22 cellular contexts compared by ENCODE assay signal in genomic region chr4:154597798-154598774, GRCh38. TPM values are rescaled to one million over a fixed set of nuclear protein-coding genes. Genes with fewer than 3 reads are reported as not detected.
DNase-seq lines count a peak whose midpoint lies in the region; ATAC-seq and TF ChIP-seq lines count a peak whose summit lies in the region.
"Had no signal": no experiment of that assay in that cellular context is flagged by ENCODE, and none has a peak within 500 bp of the region (broad histone marks: within the 10 kb centered on the region; RNA-seq: fewer than 3 reads in every experiment).

No MANE protein-coding gene starts in this region.

- H3K4me3 ChIP-seq in hepatocyte (no peak overlapping the region), liver (ENCODE audit: low read depth in 1 of 3, low read length in 3 of 3) (peak overlapping the region; percentile 17 to 38 (median 18)), osteoblast (ENCODE audit: insufficient read depth, low read length) (no peak overlapping the region)
- H3K4me3 ChIP-seq: GM12878, GM23248 had no signal

- WGBS in hepatocyte (ENCODE audit: low lambda C conversion rate, missing lambda C conversion rate): 74% methylated on average over 7 of the region's 7 CpGs
- WGBS in liver: 31% methylated on average over 7 of the region's 7 CpGs

- peak overlapping the region in 1 of 2 donors; percentile 37 for H3K9ac ChIP-seq in liver (ENCODE audit: low read depth in 1 of 2, low read length in 2 of 2)
- H3K9ac ChIP-seq: GM23248 had no signal

- H3K4me1 ChIP-seq in hepatocyte (ENCODE audit: insufficient read depth): peaks cover 21% of the 10 kb centered on the region
- peaks cover 1 to 53% (median 40%) of the 10 kb centered on the region in 4 donors for H3K4me1 ChIP-seq in liver (ENCODE audit: control insufficient read depth in 4 of 4, insufficient read depth in 4 of 4, low read length in 3 of 4)
- no peaks in the 10 kb centered on the region for H3K4me1 ChIP-seq in osteoblast (ENCODE audit: insufficient read depth, low read length)

- H3K79me2 ChIP-seq in hepatocyte (no peaks in the 10 kb centered on the region), osteoblast (ENCODE audit: insufficient read depth, low read length) (no peaks in the 10 kb centered on the region)

- TF ChIP-seq CTCF in hepatocyte (IDR thresholded peaks at IDR 0.05; ENCODE audit: poor library complexity) (no peak), liver (IDR thresholded peaks at IDR 0.05; ENCODE audit: low read depth, low read length, missing input control) (no peak), osteoblast (IDR thresholded peaks at IDR 0.05; ENCODE audit: extremely low read depth, low read depth, low read length) (no peak)

- no peaks in the 10 kb centered on the region for H3K36me3 Mint-ChIP-seq in activated naive CD4-positive, alpha-beta T cell treated with anti-CD3 and anti-CD28 coated beads, Interleukin-2, amount 10 ng/mL, durations not matched to agents 7 days and 5 days
- H3K36me3 Mint-ChIP-seq: CD4-positive, CD25-positive, alpha-beta regulatory T cell; CD8-positive, alpha-beta T cell had no signal

- H3K4me3 Mint-ChIP-seq in activated naive CD4-positive, alpha-beta T cell treated with anti-CD3 and anti-CD28 coated beads, Interleukin-2, amount 10 ng/mL, durations not matched to agents 7 days and 5 days: no peak overlapping the region
- H3K4me3 Mint-ChIP-seq: CD4-positive, CD25-positive, alpha-beta regulatory T cell; CD8-positive, alpha-beta T cell; H9 had no signal

- peak overlapping the region; percentile 45 for H3K4me2 ChIP-seq in hepatocyte
- H3K4me2 ChIP-seq in osteoblast (ENCODE audit: insufficient read depth, low read length): no peak overlapping the region

- no peak overlapping the region for H3K27ac ChIP-seq in hepatocyte
- peak overlapping the region; percentile 68 to 73 for H3K27ac ChIP-seq in liver (ENCODE audit: low read depth in 1 of 2, low read length in 2 of 2)
- no peak overlapping the region for H3K27ac ChIP-seq in osteoblast (ENCODE audit: low read depth, low read length)
- H3K27ac ChIP-seq: 22Rv1, GM23248 had no signal

- H4K20me1 ChIP-seq in hepatocyte (ENCODE audit: insufficient read depth, poor library complexity, severe bottlenecking) (no peaks in the 10 kb centered on the region), osteoblast (ENCODE audit: insufficient read depth, low read length) (no peaks in the 10 kb centered on the region)

- H3K27me3 ChIP-seq in hepatocyte (no peaks in the 10 kb centered on the region), liver (ENCODE audit: control insufficient read depth in 4 of 4, insufficient read depth in 4 of 4, low read length in 3 of 4) (no peaks in the 10 kb centered on the region), osteoblast (ENCODE audit: insufficient read depth, low read length) (no peaks in the 10 kb centered on the region)

- no peaks in the 10 kb centered on the region for H3K9me2 ChIP-seq in hepatocyte (replicated peaks; ENCODE audit: insufficient read depth)

- H3K9me3 ChIP-seq in hepatocyte (ENCODE audit: low read depth) (no peaks in the 10 kb centered on the region), liver (ENCODE audit: control insufficient read depth in 4 of 4, low read length in 3 of 4) (no peaks in the 10 kb centered on the region), osteoblast (ENCODE audit: low read depth, low read length) (no peaks in the 10 kb centered on the region)

- H2AFZ ChIP-seq in hepatocyte (no peak overlapping the region), osteoblast (ENCODE audit: low read length) (no peak overlapping the region)
- H2AFZ ChIP-seq: GM23248 had no signal

- CTCF ChIA-PET in activated naive CD4-positive, alpha-beta T cell treated with anti-CD3 and anti-CD28 coated beads, Interleukin-2, amount 10 ng/mL, durations not matched to agents 7 days and 5 days (lab: Charles Lee): no interaction called here

- no peak for DNase-seq in activated naive CD4-positive, alpha-beta T cell treated with anti-CD3 and anti-CD28 coated beads, Interleukin-2, amount 10 ng/mL, durations not matched to agents 7 days and 5 days
- DNase-seq in activated naive CD4-positive, alpha-beta T cell treated with anti-CD3 and anti-CD28 coated beads, Interleukin-2, amount 50 U/mL, for 16 hours: no peak
- DNase-seq in hepatocyte (ENCODE audit: low spot score) (no peak), osteoblast (ENCODE audit: insufficient read length, low spot score, missing footprints) (peak; percentile 21), CD1c-positive myeloid dendritic cell (ENCODE audit: extremely low spot score) (no peak), NCI-H2107 (lab: John Stamatoyannopoulos, UW) (no peak)
- DNase-seq: C1 segment of cervical spinal cord; CD4-positive, CD25-positive, alpha-beta regulatory T cell; CD8-positive, alpha-beta T cell; DMS 273 treated with DMSO at 0.1 percent for 48 hours; DMS79; EL; GDM1; GM23248; H9 had no signal

- H3K36me3 ChIP-seq in hepatocyte (replicated peaks; ENCODE audit: insufficient read depth, low read depth): no peaks in the 10 kb centered on the region
- no peaks in the 10 kb centered on the region for H3K36me3 ChIP-seq in liver (ENCODE audit: control insufficient read depth in 4 of 4, insufficient read depth in 3 of 4, low read depth in 1 of 4, low read length in 3 of 4)
- H3K36me3 ChIP-seq in osteoblast (ENCODE audit: insufficient read depth, low read length): no peaks in the 10 kb centered on the region

- H3K27me3 Mint-ChIP-seq in activated naive CD4-positive, alpha-beta T cell treated with anti-CD3 and anti-CD28 coated beads, Interleukin-2, amount 10 ng/mL, durations not matched to agents 7 days and 5 days: peaks cover 9% of the 10 kb centered on the region

- peak overlapping the region; percentile 49 for H3K27ac Mint-ChIP-seq in activated naive CD4-positive, alpha-beta T cell treated with anti-CD3 and anti-CD28 coated beads, Interleukin-2, amount 10 ng/mL, durations not matched to agents 7 days and 5 days
- H3K27ac Mint-ChIP-seq: CD4-positive, CD25-positive, alpha-beta regulatory T cell; CD8-positive, alpha-beta T cell; H9 had no signal

- H3K9me3 Mint-ChIP-seq in activated naive CD4-positive, alpha-beta T cell treated with anti-CD3 and anti-CD28 coated beads, Interleukin-2, amount 10 ng/mL, durations not matched to agents 7 days and 5 days: no peaks in the 10 kb centered on the region
- H3K9me3 Mint-ChIP-seq: CD8-positive, alpha-beta T cell; H9 had no signal

- peak; percentile 27 to 32 for TF ChIP-seq RAD21 in liver (IDR thresholded peaks at IDR 0.05)

- no peak for ATAC-seq in GM19397 (IDR thresholded peaks at IDR 0.05; ENCODE audit: unreplicated experiment)
- ATAC-seq: CD8-positive, alpha-beta T cell; GM12878; HCT116 had no signal

- H3K4me1 Mint-ChIP-seq in activated naive CD4-positive, alpha-beta T cell treated with anti-CD3 and anti-CD28 coated beads, Interleukin-2, amount 10 ng/mL, durations not matched to agents 7 days and 5 days: no peaks in the 10 kb centered on the region
- H3K4me1 Mint-ChIP-seq: CD4-positive, CD25-positive, alpha-beta regulatory T cell; H9 had no signal

TF ChIP-seq in liver, 16 proteins besides CTCF, POLR2A, EP300 and RAD21 (continues in another document):
- peak; percentile 50 for TF ChIP-seq FOXA1 (IDR thresholded peaks at IDR 0.05)
- peak in 1 of 2 donors; percentile 24 for TF ChIP-seq EGR1 (IDR thresholded peaks at IDR 0.05; ENCODE audit: low read depth in 2 of 2)
- peak; percentile 61 for TF ChIP-seq YY1 (IDR thresholded peaks at IDR 0.05)
- peak; percentile 56 for TF ChIP-seq MAX (IDR thresholded peaks at IDR 0.05)
- TF ChIP-seq TAF1 (conservative IDR thresholded peaks at IDR 0.05): no peak
- TF ChIP-seq HNF4G (IDR thresholded peaks at IDR 0.05): peak; percentile 80
- peak; percentile 24 for TF ChIP-seq NR2F2 (IDR thresholded peaks at IDR 0.05)
- no peak for TF ChIP-seq REST (IDR thresholded peaks at IDR 0.05)

RNA-seq across cellular contexts. Expression of gene FGA, which starts 7.5 kb away (rescaled TPM):
- total RNA-seq in hepatocyte (1,189 and 1,239 TPM in 2 replicates), liver (over 10,000 TPM; 12,179 to 25,210 TPM), osteoblast (not detected in 2 replicates)
- polyA plus RNA-seq in hepatocyte (446 and 579 TPM in 2 replicates), liver (over 10,000 TPM in 1 of 2 donors, 1,000 to 10,000 TPM in 1; 8,747 to 16,618 TPM)
- total RNA-seq: CD4-positive, CD25-positive, alpha-beta regulatory T cell; CD8-positive, alpha-beta T cell; GM23248; H4; H9 had no signal
- polyA plus RNA-seq: BJ; CD4-positive, CD25-positive, alpha-beta regulatory T cell; GM12878; GM23248 had no signal

RNA-seq across cellular contexts. Expression of gene FGG, which starts 14.4 kb away (rescaled TPM):
- total RNA-seq in hepatocyte: 1,531 and 1,684 TPM in 2 replicates
- polyA plus RNA-seq in hepatocyte: 1,125 and 1,415 TPM in 2 replicates
- over 10,000 TPM; 11,566 to 20,700 TPM for total RNA-seq in liver
- over 10,000 TPM in 1 of 2 donors, 1,000 to 10,000 TPM in 1; 7,404 to 18,576 TPM for polyA plus RNA-seq in liver
- total RNA-seq in osteoblast: not detected in 2 replicates
- total RNA-seq: CD4-positive, CD25-positive, alpha-beta regulatory T cell; CD8-positive, alpha-beta T cell; GM23248; H4; H9 had no signal
- polyA plus RNA-seq: BJ; CD4-positive, CD25-positive, alpha-beta regulatory T cell; GM12878; GM23248 had no signal

RNA-seq across cellular contexts. Expression of gene FGB, which starts 35.3 kb away (rescaled TPM):
- total RNA-seq in hepatocyte (1,901 and 1,953 TPM in 2 replicates), liver (over 10,000 TPM; 11,744 to 21,431 TPM), osteoblast (not detected in 2 replicates)
- polyA plus RNA-seq in hepatocyte (1,888 and 2,096 TPM in 2 replicates), liver (over 10,000 TPM; 11,318 to 19,021 TPM)
- total RNA-seq: CD4-positive, CD25-positive, alpha-beta regulatory T cell; CD8-positive, alpha-beta T cell; GM23248; H9 had no signal
- polyA plus RNA-seq: BJ; CD4-positive, CD25-positive, alpha-beta regulatory T cell; GM23248 had no signal

RNA-seq across cellular contexts. Expression of gene PLRG1, which starts 47.9 kb away (rescaled TPM):
- total RNA-seq in hepatocyte: 63.9 and 67.3 TPM in 2 replicates
- 54.4 and 60.0 TPM in 2 replicates for polyA plus RNA-seq in hepatocyte
- 10 to 100 TPM; 28.4 to 51.5 TPM for total RNA-seq in liver
- polyA plus RNA-seq in liver: 10 to 100 TPM; 27.2 to 31.3 TPM
- 79.9 and 81.8 TPM in 2 replicates for total RNA-seq in osteoblast

Comparison
In these comparisons a context has a peak if more than half of its experiments do, and no peak if none do; other contexts are left out.
1. H3K27ac ChIP-seq: peak in liver (2 of 2); none in hepatocyte (single experiment) and osteoblast (single experiment).
2. H3K4me3 ChIP-seq: peak in liver (3 of 3); none in hepatocyte (single experiment) and osteoblast (single experiment).
3. RNA of gene FGA, which starts 7.5 kb away (total RNA-seq): 12,179 to 25,210 TPM in liver and 1,189 to 1,239 TPM in hepatocyte; not detected in osteoblast; every median in the first group is over 1,000 times any median in the second.
4. RNA of gene FGG, which starts 14.4 kb away (total RNA-seq): 11,566 to 20,700 TPM in liver and 1,531 to 1,684 TPM in hepatocyte; not detected in osteoblast; every median in the first group is over 1,000 times any median in the second.
5. RNA of gene FGB, which starts 35.3 kb away (total RNA-seq): 11,744 to 21,431 TPM in liver and 1,901 to 1,953 TPM in hepatocyte; not detected in osteoblast; every median in the first group is over 1,000 times any median in the second.